8 cellular contexts compared by ENCODE assay signal in genomic region chr6:154410215-154410614, GRCh38. TPM values are rescaled to one million over a fixed set of nuclear protein-coding genes. Genes with fewer than 3 reads are reported as not detected.
DNase-seq lines count a peak whose midpoint lies in the region; ATAC-seq and TF ChIP-seq lines count a peak whose summit lies in the region.

No MANE protein-coding gene starts in this region.

- TF ChIP-seq CTCF in IMR-90 (conservative IDR thresholded peaks at IDR 0.05; ENCODE audit: low read depth, low read length) (no peak), colonic mucosa (IDR thresholded peaks at IDR 0.05) (no peak), lung (IDR thresholded peaks at IDR 0.05; ENCODE audit: control extremely low read depth, extremely low read depth) (no peak), thoracic aorta (IDR thresholded peaks at IDR 0.05) (no peak), GM10248 (IDR thresholded peaks at IDR 0.05; ENCODE audit: control extremely low read depth, extremely low read depth, low read depth, missing control alignments) (no peak)

- peak overlapping the region; percentile 78 to 98 for H4K8ac ChIP-seq in IMR-90 (ENCODE audit: low read depth in 2 of 2, low read length in 2 of 2)

- H3K18ac ChIP-seq in IMR-90 (ENCODE audit: low read depth, low read length): peak overlapping the region; percentile 100

- peak overlapping the region; percentile 100 for H2BK5ac ChIP-seq in IMR-90 (ENCODE audit: low read depth, low read length, poor library complexity, severe bottlenecking)

- H3K36me3 ChIP-seq in IMR-90 (ENCODE audit: control insufficient read depth, insufficient read depth, low read length) (peaks cover 19% of the 10 kb centered on the region), colonic mucosa (no peaks in the 10 kb centered on the region), lung (ENCODE audit: control insufficient read depth in 2 of 2, insufficient read depth in 2 of 2, low read length in 2 of 2) (peaks cover 0 to 11% of the 10 kb centered on the region in 2 donors), thoracic aorta (peaks cover 8% of the 10 kb centered on the region)

- H3K27me3 ChIP-seq in IMR-90 (ENCODE audit: control insufficient read depth, insufficient read depth, low read length) (no peaks in the 10 kb centered on the region), colonic mucosa (no peaks in the 10 kb centered on the region), lung (ENCODE audit: control insufficient read depth, insufficient read depth) (no peaks in the 10 kb centered on the region), thoracic aorta (replicated peaks; ENCODE audit: insufficient read depth) (no peaks in the 10 kb centered on the region)

- H3K4me1 ChIP-seq in IMR-90 (ENCODE audit: control insufficient read depth, insufficient read depth, low read length): peaks cover 20% of the 10 kb centered on the region
- H3K4me1 ChIP-seq in colonic mucosa: no peaks in the 10 kb centered on the region
- H3K4me1 ChIP-seq in lung (ENCODE audit: control insufficient read depth in 2 of 2, insufficient read depth in 2 of 2, low read length in 2 of 2): peaks cover 4 to 15% of the 10 kb centered on the region in 2 donors
- H3K4me1 ChIP-seq in thoracic aorta (ENCODE audit: control insufficient read depth in 1 of 2, low read depth in 2 of 2): peaks cover 32 to 44% of the 10 kb centered on the region in 2 donors

- in situ Hi-C loops in IMR-90 (cut with MboI; ENCODE audit: low sequenced_read_pairs): no loop called here

- H4K20me1 ChIP-seq in IMR-90 (ENCODE audit: insufficient read depth, low read length): no peaks in the 10 kb centered on the region; the same call in 1 of the 2 replicates

- TF ChIP-seq RAD21 in IMR-90 (IDR thresholded peaks at IDR 0.05; ENCODE audit: low read length): no peak

- peak overlapping the region; percentile 99 for H4K91ac ChIP-seq in IMR-90 (ENCODE audit: insufficient read depth, low read depth, low read length)

- no peak for TF ChIP-seq POLR2A in IMR-90 (IDR thresholded peaks at IDR 0.05; ENCODE audit: low read depth, low read length)

- POLR2A ChIA-PET in IMR-90 (lab: Charles Lee; ENCODE audit: unreplicated experiment) (no interaction called here), GM10248 (lab: Yijun Ruan, JAX) (no interaction called here)

- peak overlapping the region; percentile 91 for H2AK5ac ChIP-seq in IMR-90 (ENCODE audit: low read depth, low read length)

- BruUV-seq in IMR-90 (replicated peaks; lab: Mats Ljungman, UMichigan): TSS peak; percentile 46

- H3K9me1 ChIP-seq in IMR-90 (ENCODE audit: insufficient read depth, low read length): peaks cover 9% of the 10 kb centered on the region; the same call in 1 of the 2 replicates

- peak overlapping the region; percentile 77 for H3K4me2 ChIP-seq in IMR-90 (ENCODE audit: low read depth, low read length)

- H3K14ac ChIP-seq in IMR-90 (replicated peaks; ENCODE audit: low read depth, low read length): peak overlapping the region; percentile 99

- H4K5ac ChIP-seq in IMR-90 (ENCODE audit: low read depth, low read length): peak overlapping the region; percentile 100

- H2BK120ac ChIP-seq in IMR-90 (ENCODE audit: low read depth, low read length): peak overlapping the region; percentile 100

- H3K56ac ChIP-seq in IMR-90 (ENCODE audit: extremely low read depth, insufficient read depth, low read length): peak overlapping the region; percentile 96

- intact Hi-C loops in IMR-90 (cut with micrococcal nuclease): loop anchor here (2.0 to 5.0 kb wide), 4 partner anchors 39 to 118 kb away; partner anchors contain the start of gene CNKSR3
- intact Hi-C loops in colonic mucosa (cut with DNase I): no loop called here

- DNase-seq in IMR-90 (no peak), colonic mucosa (no peak), lung (ENCODE audit: low spot score) (no peak), thoracic aorta (ENCODE audit: low spot score) (no peak), GM10248 (ENCODE audit: extremely low spot score) (no peak)
- no peak for DNase-seq in stimulated activated CD4-positive, alpha-beta T cell treated with anti-CD3 and anti-CD28 coated beads, Interleukin-4, amount 100 ng/mL, for 24 hours

- H3K4ac ChIP-seq in IMR-90 (ENCODE audit: low read depth, low read length): peak overlapping the region; percentile 100

- H3K4me3 ChIP-seq in IMR-90 (ENCODE audit: insufficient read depth, low read depth, low read length): no peak overlapping the region
- no peak overlapping the region for H3K4me3 ChIP-seq in colonic mucosa
- no peak overlapping the region for H3K4me3 ChIP-seq in lung
- H3K4me3 ChIP-seq in thoracic aorta: peak overlapping the region; percentile 47

- no CpG with 5 or more reads among the region's 6 CpGs for WGBS in IMR-90 (ENCODE audit: extremely low coverage in 2 of 2, insufficient read length in 1 of 2), 2 experiments
- 72 to 82% methylated on average over 6 of the region's 6 CpGs for WGBS in lung, 2 donors

- CTCF ChIA-PET in IMR-90 (lab: Yijun Ruan, JAX) (interaction anchor here (0.9 to 1.0 kb wide), 2 partner anchors 28 to 108 kb away, joined by 3 to 7 read pairs; no protein-coding TSS in a partner anchor), GM10248 (lab: Yijun Ruan, JAX) (no interaction called here)

- ATAC-seq in IMR-90 (ENCODE audit: low read depth): no peak
- ATAC-seq in lung (ENCODE audit: insufficient read depth, low FRiP score): no peak
- no peak for ATAC-seq in thoracic aorta (ENCODE audit: insufficient number of reproducible peaks, low FRiP score, low read depth)
- ATAC-seq in GM21786 (IDR thresholded peaks at IDR 0.05; ENCODE audit: unreplicated experiment): no peak
- ATAC-seq in HG02840 (IDR thresholded peaks at IDR 0.05; ENCODE audit: low FRiP score, unreplicated experiment): no peak

- peak overlapping the region; percentile 99 for H3K23ac ChIP-seq in IMR-90 (ENCODE audit: low read depth, low read length)

- H3K79me1 ChIP-seq in IMR-90 (ENCODE audit: low read depth in 1 of 2, low read length in 2 of 2): peaks cover 0 to 19% of the 10 kb centered on the region in 2 experiments; a peak in 3 of 4 replicates

- peak overlapping the region; percentile 75 for H2AFZ ChIP-seq in IMR-90 (replicated peaks; ENCODE audit: low read length, poor library complexity)

- H3K9me3 ChIP-seq in IMR-90 (ENCODE audit: control insufficient read depth, insufficient read depth, low read length) (no peaks in the 10 kb centered on the region), colonic mucosa (no peaks in the 10 kb centered on the region), lung (ENCODE audit: control insufficient read depth in 2 of 2, insufficient read depth in 1 of 2, low read length in 1 of 2) (no peaks in the 10 kb centered on the region), thoracic aorta (no peaks in the 10 kb centered on the region)

- H3K9ac ChIP-seq in IMR-90 (ENCODE audit: low read depth, low read length) (peak overlapping the region; percentile 79), colonic mucosa (ENCODE audit: low read depth in 2 of 2, low read length in 2 of 2) (no peak overlapping the region)

- H2AK9ac ChIP-seq in IMR-90 (replicated peaks; ENCODE audit: low read depth, low read length, poor library complexity): peak overlapping the region; percentile 68

- H2BK15ac ChIP-seq in IMR-90 (ENCODE audit: low read depth, low read length): peak overlapping the region; percentile 91; the same call in 2 of the 3 replicates

- dilution Hi-C loops in IMR-90 (cut with HindIII; ENCODE audit: low sequenced_read_pairs, unreplicated experiment): no loop called here

- H3K27ac ChIP-seq in IMR-90 (ENCODE audit: insufficient read depth, low read length): peak overlapping the region; percentile 100
- H3K27ac ChIP-seq in colonic mucosa: peak overlapping the region; percentile 12
- peak overlapping the region; percentile 79 to 81 for H3K27ac ChIP-seq in lung (ENCODE audit: low read depth in 1 of 2, low read length in 1 of 2)
- peak overlapping the region; percentile 89 to 98 for H3K27ac ChIP-seq in thoracic aorta

- peak overlapping the region; percentile 100 for H2BK20ac ChIP-seq in IMR-90 (ENCODE audit: low read depth, low read length)

TF ChIP-seq in IMR-90, 13 proteins besides CTCF, POLR2A, EP300 and RAD21 (continues in another document):
- TF ChIP-seq USF2 (IDR thresholded peaks at IDR 0.05; ENCODE audit: low read depth, low read length) (no peak), CEBPB (IDR thresholded peaks at IDR 0.05; ENCODE audit: low read depth, low read length) (no peak), NFE2L2 (IDR thresholded peaks at IDR 0.05; ENCODE audit: low read depth, low read length) (no peak), RCOR1 (IDR thresholded peaks at IDR 0.05; ENCODE audit: insufficient replicate concordance, low read length) (no peak), RFX5 (IDR thresholded peaks at IDR 0.05; ENCODE audit: low read depth, low read length) (no peak), MAZ (IDR thresholded peaks at IDR 0.05; ENCODE audit: borderline replicate concordance, low read depth, low read length) (no peak), ELK1 (IDR thresholded peaks at IDR 0.05; ENCODE audit: borderline replicate concordance, low read depth, low read length) (no peak), CHD1 (IDR thresholded peaks at IDR 0.05; ENCODE audit: low read depth, low read length) (no peak), BHLHE40 (IDR thresholded peaks at IDR 0.05; ENCODE audit: low read depth, low read length) (no peak), FOS (IDR thresholded peaks at IDR 0.05; ENCODE audit: low read depth, low read length) (no peak)

RNA-seq across cellular contexts. Expression of gene IPCEF1, which starts 53.6 kb away (rescaled TPM):
- total RNA-seq in IMR-90 (2012; rRNA removed) (under 0.01 TPM in 2 replicates), colonic mucosa (1 to 10 TPM in 1 of 2 donors, under 1 TPM in 1; 0.90 to 1.2 TPM), lung (10 to 100 TPM in 1 of 2 donors, 1 to 10 TPM in 1; 5.6 to 18.1 TPM), thoracic aorta (1 to 10 TPM; 2.8 to 3.8 TPM)
- polyA plus RNA-seq in IMR-90 (2012; rRNA removed) (0.03 and 0.07 TPM in 2 replicates), lung (1 to 10 TPM in 1 of 2 donors, under 1 TPM in 1; 0.85 to 1.6 TPM)
- polyA plus RNA-seq in IMR-90 (2012; cell fraction: cytosol; rRNA removed): not detected in 2 replicates
- polyA plus RNA-seq in IMR-90 (2012; cell fraction: nucleus; rRNA removed; ENCODE audit: low replicate concordance): 0.02 and 0.14 TPM in 2 replicates

Comparison
In these comparisons a context has a peak if more than half of its experiments do, and no peak if none do; other contexts are left out.
1. H3K27ac ChIP-seq: peak in every context shown above with its lines; median percentile 100 in IMR-90; 94 in thoracic aorta; 80 in lung; 12 in colonic mucosa.